In the genomic region with DNA sequence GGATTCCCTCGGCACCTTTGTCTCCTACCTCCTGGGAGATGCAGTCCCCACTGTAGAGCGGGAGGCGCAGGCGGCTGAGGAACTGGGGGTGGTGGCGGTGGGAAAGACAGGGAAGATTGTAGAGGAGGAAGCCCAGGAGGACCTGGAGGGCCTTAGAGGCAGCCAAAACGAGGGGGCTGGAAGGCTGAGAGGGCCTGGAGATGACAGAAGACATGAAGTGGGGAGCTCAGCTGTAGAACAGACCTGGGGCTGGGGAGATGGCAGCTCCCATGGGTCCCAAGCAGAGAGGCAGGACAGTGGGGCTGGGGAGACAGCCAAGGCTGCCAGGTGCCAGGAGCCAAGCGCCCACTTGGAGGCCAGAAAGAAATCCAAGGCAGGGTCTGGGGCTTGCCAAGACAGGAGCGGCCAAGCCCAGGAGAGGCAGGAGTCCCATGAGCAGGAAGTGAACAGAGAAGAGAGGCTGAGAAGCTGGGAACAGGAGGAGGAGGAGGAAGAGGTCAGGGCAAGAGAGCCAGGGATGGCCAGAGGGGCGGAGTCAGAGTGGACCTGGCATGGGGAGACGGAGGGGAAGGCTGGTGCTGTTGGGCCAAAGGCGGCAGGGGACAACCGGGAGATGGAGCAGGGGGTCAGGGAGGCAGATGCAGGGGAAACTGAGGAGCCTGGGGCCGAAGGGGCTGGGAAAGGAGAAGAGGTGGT, we compare ENCODE assay signal across 12 cellular contexts. TPM values are rescaled to one million over a fixed set of nuclear protein-coding genes. Genes with fewer than 3 reads are reported as not detected.
DNase-seq lines count a peak whose midpoint lies in the region; ATAC-seq and TF ChIP-seq lines count a peak whose summit lies in the region.
"Had no signal": no experiment of that assay in that cellular context is flagged by ENCODE, and none has a peak within 500 bp of the region (broad histone marks: within the 10 kb centered on the region; RNA-seq: fewer than 3 reads in every experiment).

No MANE protein-coding gene starts in this region.

- peak overlapping the region; percentile 92 to 100 (median 99) for H3K27ac Mint-ChIP-seq in CD8-positive, alpha-beta memory T cell

- H3K36me3 Mint-ChIP-seq in CD8-positive, alpha-beta memory T cell = peaks cover 0 to 50% (median 8%) of the 10 kb centered on the region in 3 donors

- no peak for TF ChIP-seq POLR2A in NB4 (IDR thresholded peaks at IDR 0.05; ENCODE audit: extremely low read depth, insufficient read length)

- H3K27me3 ChIP-seq in CD8-positive, alpha-beta memory T cell (ENCODE audit: insufficient read depth, low read length, poor library complexity, severe bottlenecking) = no peaks in the 10 kb centered on the region
- H3K27me3 ChIP-seq in neutrophil = no peaks in the 10 kb centered on the region

- H3K4me3 Mint-ChIP-seq in CD8-positive, alpha-beta memory T cell = peak overlapping the region; percentile 88 to 98 (median 93)

- H3K4me1 ChIP-seq in CD8-positive, alpha-beta memory T cell (ENCODE audit: insufficient read depth, low read length) = peaks cover 49% of the 10 kb centered on the region
- H3K4me1 ChIP-seq in neutrophil (ENCODE audit: control insufficient read depth in 1 of 2, insufficient read depth in 1 of 2, low read depth in 1 of 2, low read length in 1 of 2) = peaks cover 60 to 73% of the 10 kb centered on the region in 2 experiments

- no peaks in the 10 kb centered on the region for H3K36me3 ChIP-seq in CD8-positive, alpha-beta memory T cell (ENCODE audit: insufficient read depth, low read length)
- peaks cover 42% of the 10 kb centered on the region for H3K36me3 ChIP-seq in neutrophil

- H3K4me1 Mint-ChIP-seq in CD8-positive, alpha-beta memory T cell = peaks cover 55 to 71% (median 67%) of the 10 kb centered on the region in 3 donors

- peak overlapping the region; percentile 85 for H3K27ac ChIP-seq in CD8-positive, alpha-beta memory T cell (ENCODE audit: low read depth, low read length)
- peak overlapping the region; percentile 70 for H3K27ac ChIP-seq in caudate nucleus (ENCODE audit: low read depth, low read length)
- H3K27ac ChIP-seq in neutrophil = peak overlapping the region; percentile 100

- H3K9me3 ChIP-seq in CD8-positive, alpha-beta memory T cell (ENCODE audit: low read length) = no peaks in the 10 kb centered on the region
- H3K9me3 ChIP-seq in neutrophil = no peaks in the 10 kb centered on the region

- TF ChIP-seq CTCF in NB4 (IDR thresholded peaks at IDR 0.05; ENCODE audit: low read depth, low read length) (no peak), neutrophil (IDR thresholded peaks at IDR 0.05) (no peak)

- peak in 1 of 5 donors; percentile 15 for DNase-seq in CD8-positive, alpha-beta memory T cell
- DNase-seq in NB4 (ENCODE audit: low read depth) = peak; percentile 32
- DNase-seq in caudate nucleus (lab: John Stamatoyannopoulos, UW) = no peak
- no peak for DNase-seq in NCI-H1105 (lab: John Stamatoyannopoulos, UW)
- DNase-seq: DMS153; effector CD8-positive, alpha-beta T cell had no signal

- POLR2A ChIA-PET in CD8-positive, alpha-beta memory T cell (lab: Charles Lee) = interaction anchor here (1.5 to 1.8 kb wide), 2 partner anchors 40 to 59 kb away, joined by 6 to 12 read pairs; partner anchors contain the start of gene SGF29

- CTCF ChIA-PET in CD8-positive, alpha-beta memory T cell (lab: Charles Lee) = interaction anchor here (1.5 to 1.8 kb wide), 2 partner anchors 8 to 15 kb away, joined by 4 to 7 read pairs; no protein-coding TSS in a partner anchor

- no peaks in the 10 kb centered on the region for H3K27me3 Mint-ChIP-seq in CD8-positive, alpha-beta memory T cell

- ATAC-seq in GM18511 (IDR thresholded peaks at IDR 0.05; ENCODE audit: unreplicated experiment) = no peak
- no peak for ATAC-seq in HG03469 (IDR thresholded peaks at IDR 0.05; ENCODE audit: unreplicated experiment)
- ATAC-seq in GM19395 (IDR thresholded peaks at IDR 0.05; ENCODE audit: unreplicated experiment) = no peak

- H3K9me3 Mint-ChIP-seq in CD8-positive, alpha-beta memory T cell = no peaks in the 10 kb centered on the region

- H3K4me3 ChIP-seq in CD8-positive, alpha-beta memory T cell (ENCODE audit: low read length) = peak overlapping the region; percentile 79
- H3K4me3 ChIP-seq in NB4 (ENCODE audit: low read depth, low read length) = peak overlapping the region; percentile 64
- H3K4me3 ChIP-seq in neutrophil (ENCODE audit: low read depth in 1 of 2, low read length in 1 of 2) = peak overlapping the region; percentile 83 to 88

RNA-seq across cellular contexts. Expression of gene APOBR, which starts 0.8 kb away (rescaled TPM):
- 1 to 10 TPM; 7.7 to 8.0 TPM for total RNA-seq in CD8-positive, alpha-beta memory T cell
- polyA plus RNA-seq in CD8-positive, alpha-beta memory T cell = 4.9 TPM
- total RNA-seq: M059J had no signal

RNA-seq across cellular contexts. Expression of gene CLN3, which starts 3.4 kb away (rescaled TPM):
- 10 to 100 TPM; 32.5 to 38.2 TPM for total RNA-seq in CD8-positive, alpha-beta memory T cell
- polyA plus RNA-seq in CD8-positive, alpha-beta memory T cell = 36.1 TPM

RNA-seq across cellular contexts. Expression of gene IL27, which starts 11.4 kb away (rescaled TPM):
- not detected for total RNA-seq in CD8-positive, alpha-beta memory T cell
- polyA plus RNA-seq in CD8-positive, alpha-beta memory T cell = not detected
- total RNA-seq: M059J, subcutaneous adipose tissue had no signal

RNA-seq across cellular contexts. Expression of gene NPIPB7, which starts 23.1 kb away (rescaled TPM):
- total RNA-seq in CD8-positive, alpha-beta memory T cell = not detected
- not detected for polyA plus RNA-seq in CD8-positive, alpha-beta memory T cell
- total RNA-seq: M059J, subcutaneous adipose tissue had no signal

RNA-seq across cellular contexts. Expression of gene NUPR1, which starts 43.5 kb away (rescaled TPM):
- total RNA-seq in CD8-positive, alpha-beta memory T cell = not detected
- not detected for polyA plus RNA-seq in CD8-positive, alpha-beta memory T cell
